Comparison of ENCODE assay signal across 8 cellular contexts in the genomic region with DNA sequence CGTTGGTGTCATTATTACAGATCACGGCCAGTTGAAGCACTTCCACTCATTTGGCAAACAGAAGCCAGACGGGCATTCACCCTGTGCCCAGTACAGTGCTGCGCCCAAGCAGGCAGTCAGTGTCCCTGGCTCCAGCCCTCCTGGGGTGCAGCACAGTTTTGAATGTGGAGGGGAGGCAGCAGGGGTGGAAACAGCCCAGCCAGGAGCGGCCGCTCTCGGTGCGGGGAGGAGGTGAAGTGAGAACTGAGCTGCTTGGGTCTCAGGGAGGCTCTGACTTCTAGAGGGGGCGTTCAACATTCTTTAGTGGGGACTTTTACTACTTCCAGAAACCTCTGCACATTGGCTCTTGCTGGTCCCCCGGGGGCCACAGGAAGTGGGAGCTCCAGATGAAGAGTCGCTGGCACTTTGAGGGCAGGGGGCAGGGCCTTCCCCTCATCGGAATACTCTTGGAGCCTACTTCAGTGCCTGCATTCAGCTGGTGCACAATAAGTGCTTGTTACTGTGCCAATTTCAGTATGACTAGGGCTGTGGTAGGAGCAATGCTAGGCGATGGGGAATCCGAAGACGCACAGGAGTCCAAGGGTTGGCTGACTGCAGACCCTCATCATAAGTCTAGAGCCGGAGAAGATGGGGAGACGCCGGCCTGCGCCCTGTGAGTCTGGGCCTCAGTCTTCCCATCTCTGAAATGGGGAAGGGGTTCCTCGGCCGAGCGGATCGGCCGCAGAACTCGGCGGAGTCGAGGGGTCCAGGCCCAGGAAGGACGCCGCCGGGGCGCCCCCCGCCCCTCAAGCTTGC. TPM values are rescaled to one million over a fixed set of nuclear protein-coding genes. Genes with fewer than 3 reads are reported as not detected.
DNase-seq lines count a peak whose midpoint lies in the region; ATAC-seq and TF ChIP-seq lines count a peak whose summit lies in the region.

No MANE protein-coding gene starts in this region.

- TF ChIP-seq CTCF in LNCaP clone FGC (IDR thresholded peaks at IDR 0.05; ENCODE audit: control insufficient read depth, extremely low read depth, insufficient read depth): no peak

- H3K4me3 Mint-ChIP-seq in dendritic cell treated with granulocyte-macrophage colony-stimulating factor and Interleukin-4, amounts not matched to agents 40 ng/mL and 50 ng/mL, for 4 days: peak overlapping the region; percentile 81
- peak overlapping the region; percentile 93 for H3K4me3 Mint-ChIP-seq in natural killer cell treated with Interleukin-12 subunit alpha and Interleukin-12 subunit beta and Interleukin-15 and Interleukin-18, amount 100 ng/mL, for 72 hours

- peak overlapping the region; percentile 57 for H3K4me3 ChIP-seq in LNCaP clone FGC (ENCODE audit: low read depth, low read length)

- no peak for ATAC-seq in natural killer cell treated with Interleukin-12 subunit alpha and Interleukin-12 subunit beta and Interleukin-15 and Interleukin-18, amount 100 ng/mL, for 72 hours
- ATAC-seq in HG02852 (IDR thresholded peaks at IDR 0.05; ENCODE audit: unreplicated experiment): no peak

- H3K36me3 Mint-ChIP-seq in dendritic cell treated with granulocyte-macrophage colony-stimulating factor and Interleukin-4, amounts not matched to agents 40 ng/mL and 50 ng/mL, for 4 days (ENCODE audit: low read depth): peaks cover 29% of the 10 kb centered on the region
- H3K36me3 Mint-ChIP-seq in natural killer cell treated with Interleukin-12 subunit alpha and Interleukin-12 subunit beta and Interleukin-15 and Interleukin-18, amount 100 ng/mL, for 72 hours: no peaks in the 10 kb centered on the region

- peak overlapping the region; percentile 90 for H3K27ac Mint-ChIP-seq in dendritic cell treated with granulocyte-macrophage colony-stimulating factor and Interleukin-4, amounts not matched to agents 40 ng/mL and 50 ng/mL, for 4 days
- H3K27ac Mint-ChIP-seq in natural killer cell treated with Interleukin-12 subunit alpha and Interleukin-12 subunit beta and Interleukin-15 and Interleukin-18, amount 100 ng/mL, for 72 hours: peak overlapping the region; percentile 68 to 89

- no peaks in the 10 kb centered on the region for H3K9me3 Mint-ChIP-seq in dendritic cell treated with granulocyte-macrophage colony-stimulating factor and Interleukin-4, amounts not matched to agents 40 ng/mL and 50 ng/mL, for 4 days
- H3K9me3 Mint-ChIP-seq in natural killer cell treated with Interleukin-12 subunit alpha and Interleukin-12 subunit beta and Interleukin-15 and Interleukin-18, amount 100 ng/mL, for 72 hours: no peaks in the 10 kb centered on the region

- peaks cover 67% of the 10 kb centered on the region for H3K4me1 Mint-ChIP-seq in dendritic cell treated with granulocyte-macrophage colony-stimulating factor and Interleukin-4, amounts not matched to agents 40 ng/mL and 50 ng/mL, for 4 days (ENCODE audit: low read depth)
- peaks cover 61 to 71% of the 10 kb centered on the region in 2 donors for H3K4me1 Mint-ChIP-seq in natural killer cell treated with Interleukin-12 subunit alpha and Interleukin-12 subunit beta and Interleukin-15 and Interleukin-18, amount 100 ng/mL, for 72 hours (ENCODE audit: low read depth in 2 of 2)

- DNase-seq in Daoy (ENCODE audit: low read depth) (peak; percentile 57), LNCaP clone FGC (ENCODE audit: low read depth) (no peak), RPMI8226 (no peak), cortex of kidney (lab: John Stamatoyannopoulos, UW) (no peak), SW 1271 (lab: John Stamatoyannopoulos, UW) (no peak)
- peak; percentile 46 for DNase-seq in natural killer cell treated with Interleukin-12 subunit alpha and Interleukin-12 subunit beta and Interleukin-15 and Interleukin-18, amount 100 ng/mL, for 72 hours (ENCODE audit: low spot score)

- intact Hi-C loops in dendritic cell treated with granulocyte-macrophage colony-stimulating factor and Interleukin-4, amounts not matched to agents 40 ng/mL and 50 ng/mL, for 4 days (cut with micrococcal nuclease): loop anchor here (5.0 kb wide), 3 partner anchors 35 to 55 kb away; no protein-coding TSS in a partner anchor

- H3K27me3 Mint-ChIP-seq in dendritic cell treated with granulocyte-macrophage colony-stimulating factor and Interleukin-4, amounts not matched to agents 40 ng/mL and 50 ng/mL, for 4 days: no peaks in the 10 kb centered on the region
- H3K27me3 Mint-ChIP-seq in natural killer cell treated with Interleukin-12 subunit alpha and Interleukin-12 subunit beta and Interleukin-15 and Interleukin-18, amount 100 ng/mL, for 72 hours: no peaks in the 10 kb centered on the region

RNA-seq across cellular contexts. Expression of a gene that starts 0.5 kb away (rescaled TPM):
- total RNA-seq in Daoy (2014; rRNA removed; shearing (Covaris generic)): 40.6 and 41.9 TPM in 2 replicates
- 10 to 100 TPM; 11.4 to 38.7 TPM for total RNA-seq in natural killer cell treated with Interleukin-12 subunit alpha and Interleukin-12 subunit beta and Interleukin-15 and Interleukin-18, amount 100 ng/mL, for 72 hours

Comparison
In these comparisons a context has a peak if more than half of its experiments do, and no peak if none do; other contexts are left out.
1. DNase-seq: peak in Daoy (single experiment) and natural killer cell treated with Interleukin-12 subunit alpha and Interleukin-12 subunit beta and Interleukin-15 and Interleukin-18, amount 100 ng/mL, for 72 hours (single experiment); none in LNCaP clone FGC (single experiment), RPMI8226 (single experiment), cortex of kidney (single experiment) and SW 1271 (0 of 2).